ENCODE assay signal across 1 cellular context in the genomic region with DNA sequence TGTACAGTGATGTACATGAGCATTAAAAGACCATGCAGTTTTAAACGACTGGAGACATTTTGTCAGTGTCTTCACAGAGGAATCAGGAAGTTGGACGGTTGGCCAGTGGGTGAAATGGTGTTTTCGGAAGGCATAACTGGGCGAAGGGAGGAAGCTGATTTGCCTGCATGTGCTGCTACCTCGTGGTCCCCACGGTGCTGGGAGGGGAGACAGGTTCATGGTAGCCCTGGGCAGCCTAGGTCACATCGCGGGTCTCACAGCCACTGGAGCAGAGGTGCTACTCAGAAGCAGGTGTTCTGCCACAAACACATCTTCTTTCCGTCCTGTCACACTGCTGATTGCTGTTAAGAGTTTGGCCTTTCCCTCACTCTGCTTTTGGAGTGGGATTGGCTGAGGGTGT.
TF ChIP-seq lines count a peak whose summit lies in the region.

No MANE protein-coding gene starts in this region.

TF ChIP-seq in GM23338, 12 proteins besides CTCF, POLR2A, EP300 and RAD21 (continued from another document):
- TF ChIP-seq, protein P1, sequence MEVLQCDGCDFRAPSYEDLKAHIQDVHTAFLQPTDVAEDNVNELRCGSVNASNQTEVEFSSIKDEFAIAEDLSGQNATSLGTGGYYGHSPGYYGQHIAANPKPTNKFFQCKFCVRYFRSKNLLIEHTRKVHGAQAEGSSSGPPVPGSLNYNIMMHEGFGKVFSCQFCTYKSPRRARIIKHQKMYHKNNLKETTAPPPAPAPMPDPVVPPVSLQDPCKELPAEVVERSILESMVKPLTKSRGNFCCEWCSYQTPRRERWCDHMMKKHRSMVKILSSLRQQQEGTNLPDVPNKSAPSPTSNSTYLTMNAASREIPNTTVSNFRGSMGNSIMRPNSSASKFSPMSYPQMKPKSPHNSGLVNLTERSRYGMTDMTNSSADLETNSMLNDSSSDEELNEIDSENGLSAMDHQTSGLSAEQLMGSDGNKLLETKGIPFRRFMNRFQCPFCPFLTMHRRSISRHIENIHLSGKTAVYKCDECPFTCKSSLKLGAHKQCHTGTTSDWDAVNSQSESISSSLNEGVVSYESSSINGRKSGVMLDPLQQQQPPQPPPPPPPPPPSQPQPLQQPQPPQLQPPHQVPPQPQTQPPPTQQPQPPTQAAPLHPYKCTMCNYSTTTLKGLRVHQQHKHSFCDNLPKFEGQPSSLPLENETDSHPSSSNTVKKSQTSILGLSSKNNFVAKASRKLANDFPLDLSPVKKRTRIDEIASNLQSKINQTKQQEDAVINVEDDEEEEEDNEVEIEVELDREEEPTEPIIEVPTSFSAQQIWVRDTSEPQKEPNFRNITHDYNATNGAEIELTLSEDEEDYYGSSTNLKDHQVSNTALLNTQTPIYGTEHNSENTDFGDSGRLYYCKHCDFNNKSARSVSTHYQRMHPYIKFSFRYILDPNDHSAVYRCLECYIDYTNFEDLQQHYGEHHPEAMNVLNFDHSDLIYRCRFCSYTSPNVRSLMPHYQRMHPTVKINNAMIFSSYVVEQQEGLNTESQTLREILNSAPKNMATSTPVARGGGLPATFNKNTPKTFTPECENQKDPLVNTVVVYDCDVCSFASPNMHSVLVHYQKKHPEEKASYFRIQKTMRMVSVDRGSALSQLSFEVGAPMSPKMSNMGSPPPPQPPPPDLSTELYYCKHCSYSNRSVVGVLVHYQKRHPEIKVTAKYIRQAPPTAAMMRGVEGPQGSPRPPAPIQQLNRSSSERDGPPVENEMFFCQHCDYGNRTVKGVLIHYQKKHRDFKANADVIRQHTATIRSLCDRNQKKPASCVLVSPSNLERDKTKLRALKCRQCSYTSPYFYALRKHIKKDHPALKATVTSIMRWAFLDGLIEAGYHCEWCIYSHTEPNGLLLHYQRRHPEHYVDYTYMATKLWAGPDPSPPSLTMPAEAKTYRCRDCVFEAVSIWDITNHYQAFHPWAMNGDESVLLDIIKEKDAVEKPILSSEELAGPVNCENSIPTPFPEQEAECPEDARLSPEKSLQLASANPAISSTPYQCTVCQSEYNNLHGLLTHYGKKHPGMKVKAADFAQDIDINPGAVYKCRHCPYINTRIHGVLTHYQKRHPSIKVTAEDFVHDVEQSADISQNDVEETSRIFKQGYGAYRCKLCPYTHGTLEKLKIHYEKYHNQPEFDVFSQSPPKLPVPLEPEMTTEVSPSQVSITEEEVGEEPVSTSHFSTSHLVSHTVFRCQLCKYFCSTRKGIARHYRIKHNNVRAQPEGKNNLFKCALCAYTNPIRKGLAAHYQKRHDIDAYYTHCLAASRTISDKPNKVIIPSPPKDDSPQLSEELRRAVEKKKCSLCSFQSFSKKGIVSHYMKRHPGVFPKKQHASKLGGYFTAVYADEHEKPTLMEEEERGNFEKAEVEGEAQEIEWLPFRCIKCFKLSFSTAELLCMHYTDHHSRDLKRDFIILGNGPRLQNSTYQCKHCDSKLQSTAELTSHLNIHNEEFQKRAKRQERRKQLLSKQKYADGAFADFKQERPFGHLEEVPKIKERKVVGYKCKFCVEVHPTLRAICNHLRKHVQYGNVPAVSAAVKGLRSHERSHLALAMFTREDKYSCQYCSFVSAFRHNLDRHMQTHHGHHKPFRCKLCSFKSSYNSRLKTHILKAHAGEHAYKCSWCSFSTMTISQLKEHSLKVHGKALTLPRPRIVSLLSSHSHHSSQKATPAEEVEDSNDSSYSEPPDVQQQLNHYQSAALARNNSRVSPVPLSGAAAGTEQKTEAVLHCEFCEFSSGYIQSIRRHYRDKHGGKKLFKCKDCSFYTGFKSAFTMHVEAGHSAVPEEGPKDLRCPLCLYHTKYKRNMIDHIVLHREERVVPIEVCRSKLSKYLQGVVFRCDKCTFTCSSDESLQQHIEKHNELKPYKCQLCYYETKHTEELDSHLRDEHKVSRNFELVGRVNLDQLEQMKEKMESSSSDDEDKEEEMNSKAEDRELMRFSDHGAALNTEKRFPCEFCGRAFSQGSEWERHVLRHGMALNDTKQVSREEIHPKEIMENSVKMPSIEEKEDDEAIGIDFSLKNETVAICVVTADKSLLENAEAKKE (CRISPR knock-in tag; IDR thresholded peaks at IDR 0.05): no peak
